ENCODE assay signal across 16 cellular contexts in the genomic region with DNA sequence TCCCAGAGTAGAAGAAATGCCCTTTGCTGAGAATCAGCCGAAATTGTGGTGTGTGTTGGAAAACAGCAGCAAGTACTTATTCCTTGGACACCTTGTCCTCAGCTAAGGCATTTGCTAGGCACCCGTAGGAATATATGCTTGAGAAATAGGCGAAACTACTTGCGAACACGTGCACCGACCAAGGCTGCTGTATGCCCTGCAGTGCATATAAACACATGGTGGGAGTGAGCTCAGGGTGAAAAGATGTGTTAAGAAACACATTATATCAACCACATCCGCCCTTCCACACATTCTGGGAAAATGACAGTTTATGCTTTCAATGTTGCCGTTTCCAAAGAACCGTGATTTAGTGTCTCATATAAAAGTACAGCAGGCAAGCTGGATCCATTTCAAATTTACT.
DNase-seq lines count a peak whose midpoint lies in the region; ATAC-seq, FAIRE-seq and TF ChIP-seq lines count a peak whose summit lies in the region.
"Had no signal": no experiment of that assay in that cellular context is flagged by ENCODE, and none has a peak within 500 bp of the region (broad histone marks: within the 10 kb centered on the region; RNA-seq: fewer than 3 reads in every experiment).

No MANE protein-coding gene starts in this region.

- peaks cover 29% of the 10 kb centered on the region for H3K4me1 Mint-ChIP-seq in astrocyte (ENCODE audit: low read depth, unreplicated experiment)

- H3K4me3 ChIP-seq in astrocyte (ENCODE audit: insufficient read depth, low read depth, low read length) (no peak overlapping the region), mesenchymal stem cell (ENCODE audit: insufficient read depth in 1 of 2, low read depth in 1 of 2, low read length in 2 of 2) (no peak overlapping the region), uterus (no peak overlapping the region), lower lobe of right lung (no peak overlapping the region)
- H3K4me3 ChIP-seq: dorsolateral prefrontal cortex had no signal

- H2BK12ac ChIP-seq in mesenchymal stem cell (ENCODE audit: low read length in 2 of 2): peak overlapping the region in 1 of 2 experiments; percentile 88

- H2AK5ac ChIP-seq in mesenchymal stem cell (ENCODE audit: low read length, severe bottlenecking): no peak overlapping the region

- H3K27ac Mint-ChIP-seq in astrocyte (ENCODE audit: unreplicated experiment): no peak overlapping the region
- H3K27ac Mint-ChIP-seq: CD8-positive, alpha-beta T cell had no signal

- H3K27ac ChIP-seq in astrocyte (ENCODE audit: low read depth, low read length) (peak overlapping the region; percentile 44), mesenchymal stem cell (ENCODE audit: low read length, poor library complexity, severe bottlenecking) (peak overlapping the region; percentile 95), uterus (peak overlapping the region; percentile 51 to 72), lower lobe of right lung (no peak overlapping the region)
- H3K27ac ChIP-seq: dorsolateral prefrontal cortex, WERI-Rb-1 had no signal

- H3K4me2 ChIP-seq in astrocyte (ENCODE audit: low read length) (peak overlapping the region; percentile 26), mesenchymal stem cell (ENCODE audit: low read length, poor library complexity, severe bottlenecking) (peak overlapping the region; percentile 27)

- H3K23ac ChIP-seq in mesenchymal stem cell (ENCODE audit: low read length in 2 of 2): no peak overlapping the region

- no peak for TF ChIP-seq POLR2A in uterus (IDR thresholded peaks at IDR 0.05)

- H3K79me1 ChIP-seq in mesenchymal stem cell (replicated peaks; ENCODE audit: low read length, poor library complexity, severe bottlenecking): no peaks in the 10 kb centered on the region

- H3K36me3 ChIP-seq in astrocyte (ENCODE audit: insufficient read depth, low read length) (no peaks in the 10 kb centered on the region), mesenchymal stem cell (ENCODE audit: control insufficient read depth in 1 of 2, insufficient read depth in 2 of 2, low read depth in 1 of 2, low read length in 2 of 2) (no peaks in the 10 kb centered on the region), uterus (no peaks in the 10 kb centered on the region), lower lobe of right lung (no peaks in the 10 kb centered on the region)
- H3K36me3 ChIP-seq: WERI-Rb-1 had no signal

- TF ChIP-seq CTCF in astrocyte (IDR thresholded peaks at IDR 0.05; ENCODE audit: insufficient read depth, low read depth, low read length): no peak
- no peak for TF ChIP-seq CTCF in uterus (IDR thresholded peaks at IDR 0.05)
- TF ChIP-seq CTCF in lower lobe of right lung (IDR thresholded peaks at IDR 0.05): no peak

- peak overlapping the region in 1 of 2 experiments; percentile 65 for H3K18ac ChIP-seq in mesenchymal stem cell (ENCODE audit: low read depth in 1 of 2, low read length in 2 of 2)

- no peak overlapping the region for H3K9ac ChIP-seq in astrocyte (ENCODE audit: low read length)
- no peak overlapping the region for H3K9ac ChIP-seq in mesenchymal stem cell (ENCODE audit: low read length)

- no peaks in the 10 kb centered on the region for H3K79me2 ChIP-seq in astrocyte (ENCODE audit: insufficient read depth, low read length)

- peak overlapping the region; percentile 35 for H2BK5ac ChIP-seq in mesenchymal stem cell (ENCODE audit: low read depth, low read length, poor library complexity, severe bottlenecking)

- H2AFZ ChIP-seq in astrocyte (ENCODE audit: low read depth, low read length): no peak overlapping the region
- H2AFZ ChIP-seq in mesenchymal stem cell (ENCODE audit: low read depth, low read length): no peak overlapping the region

- H3K9me3 ChIP-seq in astrocyte (ENCODE audit: insufficient read depth, low read depth, low read length) (no peaks in the 10 kb centered on the region), mesenchymal stem cell (ENCODE audit: control insufficient read depth, low read length) (no peaks in the 10 kb centered on the region), uterus (no peaks in the 10 kb centered on the region), lower lobe of right lung (no peaks in the 10 kb centered on the region)

- no peak overlapping the region for H2BK120ac ChIP-seq in mesenchymal stem cell (ENCODE audit: low read depth, low read length)

- WGBS in mesenchymal stem cell: 73% methylated on average over 6 of the region's 9 CpGs

- H4K91ac ChIP-seq in mesenchymal stem cell (ENCODE audit: low read length): peak overlapping the region; percentile 55

- no peaks in the 10 kb centered on the region for H3K27me3 Mint-ChIP-seq in astrocyte (ENCODE audit: low read depth, unreplicated experiment)

- DNase-seq in HCEC 1CT: peak; percentile 74
- peak; percentile 77 for DNase-seq in astrocyte (ENCODE audit: low read depth)
- DNase-seq in mesenchymal stem cell: peak; percentile 53
- no peak for DNase-seq in uterus
- DNase-seq in lower lobe of right lung: no peak
- DNase-seq: activated gamma-delta T cell; CD8-positive, alpha-beta T cell; dorsolateral prefrontal cortex; glutamatergic neuron; MM.1S; stimulated activated CD4-positive, alpha-beta T cell treated with anti-CD3 and anti-CD28 coated beads, Interleukin-2, amount 100 ng/mL, for 24 hours; WERI-Rb-1 had no signal

- no peaks in the 10 kb centered on the region for H3K36me3 Mint-ChIP-seq in astrocyte (ENCODE audit: low read depth, unreplicated experiment)
- H3K36me3 Mint-ChIP-seq: CD8-positive, alpha-beta T cell had no signal

- peaks cover 41% of the 10 kb centered on the region for H3K4me1 ChIP-seq in astrocyte (ENCODE audit: insufficient read depth, low read length)
- H3K4me1 ChIP-seq in mesenchymal stem cell (ENCODE audit: control insufficient read depth, insufficient read depth, low read depth, low read length): peaks cover 19% of the 10 kb centered on the region
- peaks cover 4 to 7% of the 10 kb centered on the region in 2 donors for H3K4me1 ChIP-seq in uterus
- H3K4me1 ChIP-seq in lower lobe of right lung: peaks cover 10% of the 10 kb centered on the region

- no peak overlapping the region for H3K14ac ChIP-seq in mesenchymal stem cell (ENCODE audit: low read length in 2 of 2)

- no peak for ATAC-seq in HG03342 (IDR thresholded peaks at IDR 0.05; ENCODE audit: unreplicated experiment)
- ATAC-seq in HG02970 (IDR thresholded peaks at IDR 0.05; ENCODE audit: low FRiP score, unreplicated experiment): no peak
- ATAC-seq in lower lobe of right lung: no peak
- ATAC-seq: CD8-positive, alpha-beta T cell had no signal

- H4K20me1 ChIP-seq in astrocyte (ENCODE audit: insufficient read depth, low read length): no peaks in the 10 kb centered on the region

- peak overlapping the region in 1 of 2 experiments; percentile 89 for H3K4ac ChIP-seq in mesenchymal stem cell (ENCODE audit: low read depth in 1 of 2, low read length in 2 of 2)

- H3K27me3 ChIP-seq in astrocyte (ENCODE audit: insufficient read depth, low read length) (no peaks in the 10 kb centered on the region), mesenchymal stem cell (ENCODE audit: control insufficient read depth in 1 of 2, insufficient read depth in 1 of 2, low read length in 2 of 2) (peaks cover 0 to 16% of the 10 kb centered on the region in 2 experiments), uterus (no peaks in the 10 kb centered on the region), lower lobe of right lung (ENCODE audit: low read depth) (no peaks in the 10 kb centered on the region)

- FAIRE-seq in astrocyte (lab: Jason Lieb, UNC): no peak
- FAIRE-seq: G401.6, GM18507 had no signal

- peak overlapping the region; percentile 47 for H4K8ac ChIP-seq in mesenchymal stem cell (ENCODE audit: low read length)

- peak overlapping the region; percentile 66 for H2BK15ac ChIP-seq in mesenchymal stem cell (ENCODE audit: low read depth, poor library complexity, severe bottlenecking)

- no peaks in the 10 kb centered on the region for H3K9me3 Mint-ChIP-seq in astrocyte (ENCODE audit: unreplicated experiment)
- H3K9me3 Mint-ChIP-seq: CD8-positive, alpha-beta T cell had no signal

- intact Hi-C loops in uterus (cut with DNase I; ENCODE audit: low total_unique reads) (no loop called here), lower lobe of right lung (cut with DNase I) (no loop called here)

- H3K4me3 Mint-ChIP-seq in astrocyte (ENCODE audit: unreplicated experiment): no peak overlapping the region
- H3K4me3 Mint-ChIP-seq: CD8-positive, alpha-beta T cell had no signal

Comparison
In these comparisons a context has a peak if more than half of its experiments do, and no peak if none do; other contexts are left out.
1. DNase-seq: peak in HCEC 1CT (single experiment), astrocyte (single experiment) and mesenchymal stem cell (single experiment); none in uterus (0 of 2) and lower lobe of right lung (single experiment).